8 cellular contexts compared by ENCODE assay signal in genomic region chr1:46719689-46720088, GRCh38. TPM values are rescaled to one million over a fixed set of nuclear protein-coding genes. Genes with fewer than 3 reads are reported as not detected.
DNase-seq lines count a peak whose midpoint lies in the region; ATAC-seq and TF ChIP-seq lines count a peak whose summit lies in the region.

No MANE protein-coding gene starts in this region.

- H3K9ac ChIP-seq in iPS-20b (ENCODE audit: low read depth, low read length): peak overlapping the region; percentile 87; the same call in 1 of the 2 replicates
- H3K9ac ChIP-seq in stomach smooth muscle (ENCODE audit: low read length in 2 of 2): peak overlapping the region; percentile 79 to 91

- H3K36me3 ChIP-seq in left ventricle myocardium inferior: peaks cover 21% of the 10 kb centered on the region
- peaks cover 19% of the 10 kb centered on the region for H3K36me3 ChIP-seq in WERI-Rb-1
- peaks cover 17% of the 10 kb centered on the region for H3K36me3 ChIP-seq in iPS-20b (ENCODE audit: insufficient read depth, low read depth, low read length)
- peaks cover 0 to 4% of the 10 kb centered on the region in 2 donors for H3K36me3 ChIP-seq in stomach smooth muscle (ENCODE audit: control insufficient read depth in 2 of 2, insufficient read depth in 2 of 2, low read length in 2 of 2)

- H3K9me3 ChIP-seq in left ventricle myocardium inferior (replicated peaks) (no peaks in the 10 kb centered on the region), WERI-Rb-1 (ENCODE audit: severe bottlenecking) (no peaks in the 10 kb centered on the region), iPS-20b (ENCODE audit: insufficient read depth, low read depth, low read length) (no peaks in the 10 kb centered on the region), stomach smooth muscle (ENCODE audit: control insufficient read depth in 2 of 2, low read length in 2 of 2) (no peaks in the 10 kb centered on the region)

- ATAC-seq in left cardiac atrium (no peak), HG02678 (IDR thresholded peaks at IDR 0.05; ENCODE audit: unreplicated experiment) (no peak)

- intact Hi-C loops in left ventricle myocardium inferior (cut with micrococcal nuclease) (loop anchor here (10.0 kb wide), 1 partner anchor 185 kb away; a partner anchor contains a TSS), left cardiac atrium (cut with DNase I) (loop anchor here (5.0 to 10.0 kb wide), 3 partner anchors 52 to 185 kb away; partner anchors contain the start of gene ATPAF1 (in 1 of the 2))

- DNase-seq in left ventricle myocardium inferior: no peak
- DNase-seq in left cardiac atrium: no peak
- no peak for DNase-seq in WERI-Rb-1
- no peak for DNase-seq in OCI-M2 (lab: John Stamatoyannopoulos, UW; ENCODE audit: unreplicated experiment)
- no peak for DNase-seq in anterior cingulate cortex (lab: John Stamatoyannopoulos, UW)

- H3K4me3 ChIP-seq in left ventricle myocardium inferior (peak overlapping the region; percentile 84), WERI-Rb-1 (ENCODE audit: low read depth, low read length) (peak overlapping the region; percentile 78), iPS-20b (ENCODE audit: low read length) (peak overlapping the region; percentile 92), stomach smooth muscle (ENCODE audit: low read length in 2 of 2) (peak overlapping the region; percentile 90 to 96)

- TF ChIP-seq CTCF in left ventricle myocardium inferior (IDR thresholded peaks at IDR 0.05; ENCODE audit: borderline replicate concordance) (no peak), WERI-Rb-1 (IDR thresholded peaks at IDR 0.05; ENCODE audit: low read depth, low read length) (no peak)

- H3K4me1 ChIP-seq in left ventricle myocardium inferior (peaks cover 51% of the 10 kb centered on the region), iPS-20b (ENCODE audit: insufficient read depth, low read length) (peaks cover 16% of the 10 kb centered on the region), stomach smooth muscle (ENCODE audit: control insufficient read depth, insufficient read depth, low read length) (peaks cover 24% of the 10 kb centered on the region)

- H3K27me3 ChIP-seq in left ventricle myocardium inferior (ENCODE audit: low read depth): no peaks in the 10 kb centered on the region
- H3K27me3 ChIP-seq in WERI-Rb-1 (ENCODE audit: insufficient read depth, low read depth, severe bottlenecking): no peaks in the 10 kb centered on the region
- no peaks in the 10 kb centered on the region for H3K27me3 ChIP-seq in iPS-20b (ENCODE audit: insufficient read depth, low read length)
- H3K27me3 ChIP-seq in stomach smooth muscle (ENCODE audit: control insufficient read depth in 1 of 2, insufficient read depth in 2 of 2, low read length in 2 of 2): no peaks in the 10 kb centered on the region

- H3K27ac ChIP-seq in left ventricle myocardium inferior (replicated peaks): peak overlapping the region; percentile 86
- H3K27ac ChIP-seq in WERI-Rb-1: no peak overlapping the region
- no peak overlapping the region for H3K27ac ChIP-seq in iPS-20b (ENCODE audit: low read length)
- H3K27ac ChIP-seq in stomach smooth muscle (ENCODE audit: low read length): peak overlapping the region; percentile 69

RNA-seq across cellular contexts. Expression of gene EFCAB14, which starts 0.8 kb away (rescaled TPM):
- total RNA-seq in left ventricle myocardium inferior (59.0 TPM), left cardiac atrium (10 to 100 TPM; 66.1 to 72.4 TPM)

RNA-seq across cellular contexts. Expression of gene TEX38, which starts 48.0 kb away (rescaled TPM):
- total RNA-seq in left ventricle myocardium inferior (0.22 TPM), left cardiac atrium (under 1 TPM in 1 of 2 donors, not detected in 1; 0.35 TPM)

RNA-seq across cellular contexts. Expression of gene ATPAF1, which starts 51.5 kb away (rescaled TPM):
- total RNA-seq in left ventricle myocardium inferior (235 TPM), left cardiac atrium (100 to 1,000 TPM; 134 to 137 TPM)

Comparison
In these comparisons a context has a peak if more than half of its experiments do, and no peak if none do; other contexts are left out.
1. H3K27ac ChIP-seq: peak in left ventricle myocardium inferior (single experiment) and stomach smooth muscle (single experiment); none in WERI-Rb-1 (single experiment) and iPS-20b (single experiment).
2. Peak in every context shown above with its lines, with median percentiles within 50 percentile points of each other: H3K4me3 ChIP-seq.